Comparison of ENCODE assay signal across 8 cellular contexts in the genomic region with DNA sequence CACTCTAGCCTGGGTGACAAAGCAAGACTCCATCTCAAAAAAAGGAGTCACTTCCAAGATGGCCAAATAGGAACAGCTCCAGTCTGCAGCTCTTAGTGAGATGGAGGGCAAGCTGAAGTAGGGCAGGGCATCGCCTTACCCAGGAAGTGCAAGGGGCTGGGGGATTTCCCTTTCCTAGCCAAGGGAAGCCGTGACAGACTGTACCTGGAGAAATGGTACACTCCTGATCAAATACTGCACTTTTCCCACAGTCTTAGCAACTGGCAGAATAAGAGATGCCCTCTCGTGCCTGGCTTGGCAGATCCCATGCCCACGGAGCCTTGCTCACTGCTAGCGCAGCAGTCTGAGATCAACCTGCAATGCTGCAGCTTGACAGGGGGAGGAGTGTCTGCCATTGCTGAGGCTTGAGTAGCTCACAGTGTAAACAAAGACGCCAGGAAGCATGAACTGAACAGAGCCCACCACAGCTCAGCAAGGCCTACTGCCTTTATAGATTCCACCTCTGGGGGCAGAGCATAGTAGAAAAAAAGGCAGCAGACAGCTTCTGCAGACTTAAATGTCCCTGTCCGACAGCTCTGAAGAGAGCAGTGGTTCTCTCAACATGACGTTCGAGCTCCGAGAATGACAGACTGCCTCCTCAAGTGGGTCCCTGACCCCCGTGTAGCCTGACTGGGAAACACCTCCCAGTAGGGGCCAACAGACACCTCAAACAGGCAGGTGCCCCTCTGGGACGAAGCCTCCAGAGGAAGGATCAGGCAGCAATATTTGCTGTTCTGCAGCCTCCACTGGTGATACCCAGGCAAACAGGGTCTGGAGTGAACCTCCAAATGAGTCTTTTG.
DNase-seq lines count a peak whose midpoint lies in the region; ATAC-seq and TF ChIP-seq lines count a peak whose summit lies in the region.
"Not testable (repeated sequence)": the region's sequence is repeated elsewhere in the genome, so short reads cannot be mapped to it uniquely, and the experiment has no call there.

No MANE protein-coding gene starts in this region.

- peak; percentile 34 for TF ChIP-seq CTCF in GM06990 (IDR thresholded peaks at IDR 0.05; ENCODE audit: insufficient read depth, low read length, poor library complexity, severe bottlenecking)
- TF ChIP-seq CTCF in activated B cell treated with CpG ODN at 0.5 μM for 24 hours (IDR thresholded peaks at IDR 0.05): not testable (repeated sequence)
- TF ChIP-seq CTCF in cardiac muscle cell (IDR thresholded peaks at IDR 0.05; ENCODE audit: low read depth, low read length): peak; percentile 23
- TF ChIP-seq CTCF in neural progenitor cell (IDR thresholded peaks at IDR 0.05): peak; percentile 62

- H3K79me2 ChIP-seq in neural progenitor cell (ENCODE audit: low read depth): not testable (repeated sequence)

- not testable (repeated sequence) for H3K36me3 Mint-ChIP-seq in activated B cell treated with CpG ODN at 0.5 μM for 24 hours (ENCODE audit: low read depth); activated naive CD8-positive, alpha-beta T cell treated with anti-CD3 and anti-CD28 coated beads for 36 hours; neural progenitor cell; stimulated activated naive CD8-positive, alpha-beta T cell treated with anti-CD3 and anti-CD28 coated beads, Interleukin-15, Interleukin-2, amounts not matched to agents 100 ng/mL and 50 ng/mL, for 24 hours (ENCODE audit: low read depth)

- not testable (repeated sequence) for H3K4me1 Mint-ChIP-seq in activated B cell treated with CpG ODN at 0.5 μM for 24 hours, neural progenitor cell
- peaks cover 14% of the 10 kb centered on the region for H3K4me1 Mint-ChIP-seq in activated naive CD8-positive, alpha-beta T cell treated with anti-CD3 and anti-CD28 coated beads for 36 hours
- H3K4me1 Mint-ChIP-seq in stimulated activated naive CD8-positive, alpha-beta T cell treated with anti-CD3 and anti-CD28 coated beads, Interleukin-15, Interleukin-2, amounts not matched to agents 100 ng/mL and 50 ng/mL, for 24 hours (ENCODE audit: low read depth): peaks cover 12% of the 10 kb centered on the region

- not testable (repeated sequence) for H3K27ac ChIP-seq in cardiac muscle cell, neural progenitor cell

- H3K9ac ChIP-seq in neural progenitor cell: not testable (repeated sequence)

- DNase-seq in GM06990 (ENCODE audit: extremely low read depth, insufficient read length); activated B cell treated with CpG ODN at 0.5 μM for 24 hours: not testable (repeated sequence)
- DNase-seq in NCI-H510A treated with DMSO at 0.1 percent for 48 hours (lab: John Stamatoyannopoulos, UW): peak; percentile 30
- DNase-seq in activated naive CD8-positive, alpha-beta T cell treated with anti-CD3 and anti-CD28 coated beads for 36 hours: peak; percentile 43
- DNase-seq in cardiac muscle cell (ENCODE audit: low read depth in 1 of 2, low spot score in 1 of 2): peak; percentile 25 to 61
- DNase-seq in neural progenitor cell (ENCODE audit: low spot score): peak; percentile 87

- peak overlapping the region; percentile 45 for H3K4me2 ChIP-seq in neural progenitor cell

- H3F3A ChIP-seq in neural progenitor cell (ENCODE audit: low read depth): not testable (repeated sequence)

- peak overlapping the region; percentile 91 for H2AFZ ChIP-seq in neural progenitor cell (replicated peaks)

- POLR2A ChIA-PET in activated B cell treated with CpG ODN at 0.5 μM for 24 hours (lab: Charles Lee): not testable (repeated sequence)

- H3K4me3 Mint-ChIP-seq in activated B cell treated with CpG ODN at 0.5 μM for 24 hours: peak overlapping the region; percentile 5
- H3K4me3 Mint-ChIP-seq in activated naive CD8-positive, alpha-beta T cell treated with anti-CD3 and anti-CD28 coated beads for 36 hours: peak overlapping the region; percentile 47
- H3K4me3 Mint-ChIP-seq in neural progenitor cell: not testable (repeated sequence)
- peak overlapping the region; percentile 45 for H3K4me3 Mint-ChIP-seq in stimulated activated naive CD8-positive, alpha-beta T cell treated with anti-CD3 and anti-CD28 coated beads, Interleukin-15, Interleukin-2, amounts not matched to agents 100 ng/mL and 50 ng/mL, for 24 hours

- intact Hi-C loops in activated B cell treated with CpG ODN at 0.5 μM for 24 hours (cut with micrococcal nuclease): not testable (repeated sequence)

- CTCF ChIA-PET in activated B cell treated with CpG ODN at 0.5 μM for 24 hours (lab: Charles Lee): not testable (repeated sequence)

- not testable (repeated sequence) for H3K27me3 Mint-ChIP-seq in activated B cell treated with CpG ODN at 0.5 μM for 24 hours; activated naive CD8-positive, alpha-beta T cell treated with anti-CD3 and anti-CD28 coated beads for 36 hours; neural progenitor cell (ENCODE audit: insufficient read depth, low read depth); stimulated activated naive CD8-positive, alpha-beta T cell treated with anti-CD3 and anti-CD28 coated beads, Interleukin-15, Interleukin-2, amounts not matched to agents 100 ng/mL and 50 ng/mL, for 24 hours

- H3K9me3 Mint-ChIP-seq in activated B cell treated with CpG ODN at 0.5 μM for 24 hours: peaks cover 11% of the 10 kb centered on the region
- H3K9me3 Mint-ChIP-seq in activated naive CD8-positive, alpha-beta T cell treated with anti-CD3 and anti-CD28 coated beads for 36 hours; neural progenitor cell; stimulated activated naive CD8-positive, alpha-beta T cell treated with anti-CD3 and anti-CD28 coated beads, Interleukin-15, Interleukin-2, amounts not matched to agents 100 ng/mL and 50 ng/mL, for 24 hours: not testable (repeated sequence)

- H3K9me3 ChIP-seq in cardiac muscle cell (ENCODE audit: low read depth); neural progenitor cell (ENCODE audit: low read depth): not testable (repeated sequence)

- not testable (repeated sequence) for H3K4me3 ChIP-seq in GM06990 (replicated peaks; ENCODE audit: low read depth, low read length); cardiac muscle cell; neural progenitor cell

- not testable (repeated sequence) for H3K36me3 ChIP-seq in GM06990 (ENCODE audit: control insufficient read depth, insufficient read depth, low read length); cardiac muscle cell; neural progenitor cell

- H3K27ac Mint-ChIP-seq in activated B cell treated with CpG ODN at 0.5 μM for 24 hours; activated naive CD8-positive, alpha-beta T cell treated with anti-CD3 and anti-CD28 coated beads for 36 hours; stimulated activated naive CD8-positive, alpha-beta T cell treated with anti-CD3 and anti-CD28 coated beads, Interleukin-15, Interleukin-2, amounts not matched to agents 100 ng/mL and 50 ng/mL, for 24 hours: not testable (repeated sequence)
- H3K27ac Mint-ChIP-seq in neural progenitor cell: peak overlapping the region; percentile 66

- H3K27me3 ChIP-seq in GM06990 (replicated peaks; ENCODE audit: control insufficient read depth, insufficient read depth, low read length); cardiac muscle cell; neural progenitor cell: not testable (repeated sequence)

- peaks cover 14% of the 10 kb centered on the region for H3K4me1 ChIP-seq in cardiac muscle cell (ENCODE audit: low read depth)
- not testable (repeated sequence) for H3K4me1 ChIP-seq in neural progenitor cell

- not testable (repeated sequence) for H4K20me1 ChIP-seq in neural progenitor cell (ENCODE audit: low read depth)

- ATAC-seq in HG02981 (IDR thresholded peaks at IDR 0.05; ENCODE audit: unreplicated experiment): peak; percentile 75
- ATAC-seq in activated B cell treated with CpG ODN at 0.5 μM for 24 hours (ENCODE audit: low read depth): not testable (repeated sequence)
